ENCODE assay signal across 8 cellular contexts in genomic region chr13:37602743-37603381, GRCh38. TPM values are rescaled to one million over a fixed set of nuclear protein-coding genes. Genes with fewer than 3 reads are reported as not detected.
DNase-seq lines count a peak whose midpoint lies in the region; ATAC-seq and TF ChIP-seq lines count a peak whose summit lies in the region.

No MANE protein-coding gene starts in this region.

- no peak overlapping the region for H3K4me3 ChIP-seq in GM06990 (replicated peaks; ENCODE audit: low read depth, low read length)

- no peak for ATAC-seq in HG02571 (IDR thresholded peaks at IDR 0.05; ENCODE audit: unreplicated experiment)
- ATAC-seq in left colon = no peak

- intact Hi-C loops in left colon (cut with DNase I, micrococcal nuclease) = loop anchor here in 1 of 2 donors (10.0 kb wide), 2 partner anchors 498 to 528 kb away; partner anchors contain the start of gene CSNK1A1L

- DNase-seq in GM06990 (ENCODE audit: extremely low read depth, insufficient read length) (no peak), NCI-H460 (ENCODE audit: extremely low read depth, low read depth) (peak; percentile 9), epidermal melanocyte (ENCODE audit: insufficient read length, low spot score) (peak; percentile 19), putamen (ENCODE audit: low spot score) (peak; percentile 7), NCI-H1048 (lab: John Stamatoyannopoulos, UW) (no peak), left colon (no peak)
- no peak for DNase-seq in activated naive CD4-positive, alpha-beta T cell (lab: John Stamatoyannopoulos, UW)

- peak; percentile 29 for TF ChIP-seq CTCF in GM06990 (IDR thresholded peaks at IDR 0.05; ENCODE audit: insufficient read depth, low read length, poor library complexity, severe bottlenecking)

- H3K36me3 ChIP-seq in GM06990 (ENCODE audit: control insufficient read depth, insufficient read depth, low read length) = no peaks in the 10 kb centered on the region

- H3K27me3 ChIP-seq in GM06990 (replicated peaks; ENCODE audit: control insufficient read depth, insufficient read depth, low read length) = no peaks in the 10 kb centered on the region

RNA-seq across cellular contexts. Expression of gene POSTN, which starts 4.3 kb away (rescaled TPM):
- 0.45 and 0.58 TPM in 2 replicates for total RNA-seq in NCI-H460 (2014; rRNA removed; shearing (Covaris generic))
- polyA plus RNA-seq in NCI-H460 (2014; cell fraction: nucleus; rRNA removed) = 0.10 and 0.49 TPM in 2 replicates
- total RNA-seq in left colon = 10 to 100 TPM; 12.7 to 30.7 TPM

Comparison
In these comparisons a context has a peak if more than half of its experiments do, and no peak if none do; other contexts are left out.
1. DNase-seq: peak in NCI-H460 (single experiment), epidermal melanocyte (single experiment) and putamen (single experiment); none in GM06990 (single experiment), NCI-H1048 (single experiment), activated naive CD4-positive, alpha-beta T cell (0 of 4) and left colon (0 of 2).